14 cellular contexts compared by ENCODE assay signal in the genomic region with DNA sequence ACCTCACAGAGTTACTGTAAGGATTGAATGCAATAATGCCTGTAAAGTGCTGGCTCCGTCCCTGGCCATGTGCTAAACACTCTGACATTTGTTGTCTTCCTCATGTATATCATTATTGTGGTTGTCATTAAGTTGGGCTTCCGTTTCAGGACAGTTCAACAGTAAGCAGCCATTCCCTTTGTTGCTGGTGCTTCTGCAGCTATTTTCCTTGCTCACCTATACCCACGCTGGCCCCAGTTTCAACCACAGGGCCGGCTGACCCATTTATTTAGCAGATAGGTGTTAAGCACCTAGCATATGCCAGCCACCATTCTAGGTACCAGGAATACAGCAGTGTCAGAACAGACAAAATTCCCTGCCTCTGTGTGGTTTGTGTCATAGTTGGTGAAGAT. TPM values are rescaled to one million over a fixed set of nuclear protein-coding genes. Genes with fewer than 3 reads are reported as not detected.
DNase-seq lines count a peak whose midpoint lies in the region; ATAC-seq and TF ChIP-seq lines count a peak whose summit lies in the region.
"Had no signal": no experiment of that assay in that cellular context is flagged by ENCODE, and none has a peak within 500 bp of the region (broad histone marks: within the 10 kb centered on the region; RNA-seq: fewer than 3 reads in every experiment).

No MANE protein-coding gene starts in this region.

- no peak for TF ChIP-seq EP300 in sigmoid colon (IDR thresholded peaks at IDR 0.05)

- H3K4me3 ChIP-seq in neural progenitor cell (no peak overlapping the region), sigmoid colon (no peak overlapping the region)

- H2AFZ ChIP-seq in neural progenitor cell (replicated peaks), result no peak overlapping the region

- peak; percentile 17 for ATAC-seq in CD4-positive, alpha-beta T cell (ENCODE audit: poor library complexity)
- ATAC-seq in GM19351 (IDR thresholded peaks at IDR 0.05; ENCODE audit: unreplicated experiment), result peak; percentile 40
- no peak for ATAC-seq in activated naive CD8-positive, alpha-beta T cell treated with anti-CD3 and anti-CD28 coated beads, Interleukin-2, amount 10 ng/mL, durations not matched to agents 7 days and 5 days (ENCODE audit: low read depth)
- ATAC-seq in HG03469 (IDR thresholded peaks at IDR 0.05; ENCODE audit: unreplicated experiment), result no peak

- no peaks in the 10 kb centered on the region for H3K27me3 Mint-ChIP-seq in CD4-positive, alpha-beta T cell
- H3K27me3 Mint-ChIP-seq in activated naive CD8-positive, alpha-beta T cell treated with anti-CD3 and anti-CD28 coated beads, Interleukin-2, amount 10 ng/mL, durations not matched to agents 7 days and 5 days, result no peaks in the 10 kb centered on the region
- no peaks in the 10 kb centered on the region for H3K27me3 Mint-ChIP-seq in neural progenitor cell (ENCODE audit: insufficient read depth, low read depth)

- peaks cover 100% of the 10 kb centered on the region for H3K79me2 ChIP-seq in neural progenitor cell (ENCODE audit: low read depth)

- POLR2A ChIA-PET in CD4-positive, alpha-beta T cell (lab: Charles Lee), result interaction anchor here (1.5 kb wide), 1 partner anchor 12 kb away, joined by 7 read pairs; no protein-coding TSS in a partner anchor
- POLR2A ChIA-PET in activated naive CD8-positive, alpha-beta T cell treated with anti-CD3 and anti-CD28 coated beads, Interleukin-2, amount 10 ng/mL, durations not matched to agents 7 days and 5 days (lab: Charles Lee), result no interaction called here

- intact Hi-C loops in CD4-positive, alpha-beta T cell (cut with DNase I, micrococcal nuclease), result loop anchor here in 1 of 2 experiments (5.0 kb wide), 1 partner anchor 96 kb away; no protein-coding TSS in a partner anchor
- intact Hi-C loops in sigmoid colon (cut with DNase I), result no loop called here

- no peak for TF ChIP-seq CTCF in CD4-positive, alpha-beta T cell (IDR thresholded peaks at IDR 0.05)
- no peak for TF ChIP-seq CTCF in neural progenitor cell (IDR thresholded peaks at IDR 0.05)
- no peak for TF ChIP-seq CTCF in sigmoid colon (IDR thresholded peaks at IDR 0.05)

- peaks cover 58% of the 10 kb centered on the region for H3K4me1 Mint-ChIP-seq in CD4-positive, alpha-beta T cell (ENCODE audit: low read depth)
- H3K4me1 Mint-ChIP-seq in activated naive CD8-positive, alpha-beta T cell treated with anti-CD3 and anti-CD28 coated beads, Interleukin-2, amount 10 ng/mL, durations not matched to agents 7 days and 5 days, result peaks cover 56% of the 10 kb centered on the region
- peaks cover 29% of the 10 kb centered on the region for H3K4me1 Mint-ChIP-seq in neural progenitor cell

- no peaks in the 10 kb centered on the region for H3K9me3 Mint-ChIP-seq in CD4-positive, alpha-beta T cell
- no peaks in the 10 kb centered on the region for H3K9me3 Mint-ChIP-seq in activated naive CD8-positive, alpha-beta T cell treated with anti-CD3 and anti-CD28 coated beads, Interleukin-2, amount 10 ng/mL, durations not matched to agents 7 days and 5 days
- peaks cover 9% of the 10 kb centered on the region for H3K9me3 Mint-ChIP-seq in neural progenitor cell

- H3K36me3 ChIP-seq in neural progenitor cell, result no peaks in the 10 kb centered on the region
- H3K36me3 ChIP-seq in sigmoid colon, result no peaks in the 10 kb centered on the region

- WGBS in sigmoid colon, 2 donors, result 42 to 62% methylated on average over 4 of the region's 4 CpGs

- TF ChIP-seq POLR2A in sigmoid colon (IDR thresholded peaks at IDR 0.05), result no peak

- H3K27ac Mint-ChIP-seq in CD4-positive, alpha-beta T cell, result peak overlapping the region; percentile 27
- H3K27ac Mint-ChIP-seq in activated naive CD8-positive, alpha-beta T cell treated with anti-CD3 and anti-CD28 coated beads, Interleukin-2, amount 10 ng/mL, durations not matched to agents 7 days and 5 days, result peak overlapping the region; percentile 0
- H3K27ac Mint-ChIP-seq in neural progenitor cell, result no peak overlapping the region

- peak overlapping the region; percentile 28 for H3K4me2 ChIP-seq in neural progenitor cell

- H3K36me3 Mint-ChIP-seq in CD4-positive, alpha-beta T cell (ENCODE audit: low read depth), result peaks cover 6% of the 10 kb centered on the region
- peaks cover 30% of the 10 kb centered on the region for H3K36me3 Mint-ChIP-seq in activated naive CD8-positive, alpha-beta T cell treated with anti-CD3 and anti-CD28 coated beads, Interleukin-2, amount 10 ng/mL, durations not matched to agents 7 days and 5 days
- peaks cover 37% of the 10 kb centered on the region for H3K36me3 Mint-ChIP-seq in neural progenitor cell

- H3K9me3 ChIP-seq in CD4-positive, alpha-beta T cell (ENCODE audit: control insufficient read depth, low read length), result no peaks in the 10 kb centered on the region
- H3K9me3 ChIP-seq in neural progenitor cell (ENCODE audit: low read depth) (no peaks in the 10 kb centered on the region), sigmoid colon (no peaks in the 10 kb centered on the region)

- H3K9ac ChIP-seq in neural progenitor cell, result no peak overlapping the region

- no peak overlapping the region for H3K4me3 Mint-ChIP-seq in CD4-positive, alpha-beta T cell
- H3K4me3 Mint-ChIP-seq in activated naive CD8-positive, alpha-beta T cell treated with anti-CD3 and anti-CD28 coated beads, Interleukin-2, amount 10 ng/mL, durations not matched to agents 7 days and 5 days, result peak overlapping the region; percentile 21
- no peak overlapping the region for H3K4me3 Mint-ChIP-seq in neural progenitor cell

- no peak for DNase-seq in CD4-positive, alpha-beta T cell
- DNase-seq in activated naive CD8-positive, alpha-beta T cell treated with anti-CD3 and anti-CD28 coated beads, Interleukin-2, amount 10 ng/mL, durations not matched to agents 7 days and 5 days, result no peak
- DNase-seq in neural progenitor cell (ENCODE audit: low spot score), result no peak
- DNase-seq in sigmoid colon, result no peak
- no peak for DNase-seq in NCI-H1105 treated with DMSO at 0.1 percent for 48 hours (lab: John Stamatoyannopoulos, UW)
- DNase-seq: activated CD4-positive, alpha-beta T cell treated with anti-CD3 and anti-CD28 coated beads, Interleukin-2, amount 50 U/mL, for 4 hours; activated gamma-delta T cell treated with Interleukin-2 at 50 U/mL for 16 hours; caudate nucleus; NCI-H1048; NCI-H2171 treated with DMSO at 0.1 percent for 48 hours; posterior cingulate gyrus; Right ventricle myocardium superior had no signal

- peaks cover 95% of the 10 kb centered on the region for H4K20me1 ChIP-seq in neural progenitor cell (ENCODE audit: low read depth)

- H3K4me1 ChIP-seq in neural progenitor cell (peaks cover 32% of the 10 kb centered on the region), sigmoid colon (no peaks in the 10 kb centered on the region)

- no peak overlapping the region for H3K27ac ChIP-seq in CD4-positive, alpha-beta T cell (ENCODE audit: low read depth, low read length)
- H3K27ac ChIP-seq in neural progenitor cell (no peak overlapping the region), sigmoid colon (no peak overlapping the region)

- H3F3A ChIP-seq in neural progenitor cell (ENCODE audit: low read depth), result peaks cover 11% of the 10 kb centered on the region

- no peaks in the 10 kb centered on the region for H3K27me3 ChIP-seq in CD4-positive, alpha-beta T cell (ENCODE audit: control insufficient read depth, insufficient read depth, low read length)
- H3K27me3 ChIP-seq in neural progenitor cell (no peaks in the 10 kb centered on the region), sigmoid colon (no peaks in the 10 kb centered on the region)

- CTCF ChIA-PET in CD4-positive, alpha-beta T cell (lab: Charles Lee), result no interaction called here

RNA-seq across cellular contexts. Expression of a gene that starts 14.4 kb away (rescaled TPM):
- total RNA-seq in CD4-positive, alpha-beta T cell, result 1 to 10 TPM; 2.7 to 2.9 TPM
- total RNA-seq in activated naive CD8-positive, alpha-beta T cell treated with anti-CD3 and anti-CD28 coated beads, Interleukin-2, amount 10 ng/mL, durations not matched to agents 7 days and 5 days, result 10 to 100 TPM; 26.8 to 28.0 TPM
- 30.2 and 35.7 TPM in 2 replicates for total RNA-seq in neural progenitor cell (ENCODE audit: low replicate concordance)
- 1 to 10 TPM; 2.5 to 4.7 (median 3.2) TPM for total RNA-seq in sigmoid colon
- polyA plus RNA-seq in sigmoid colon, result 1 to 10 TPM; 2.8 to 6.9 (median 3.0) TPM

Comparison
In these comparisons a context has a peak if more than half of its experiments do, and no peak if none do; other contexts are left out.
1. ATAC-seq: peak in CD4-positive, alpha-beta T cell (single experiment) and GM19351 (single experiment); none in activated naive CD8-positive, alpha-beta T cell treated with anti-CD3 and anti-CD28 coated beads, Interleukin-2, amount 10 ng/mL, durations not matched to agents 7 days and 5 days (single experiment) and HG03469 (single experiment).